ENCODE assay signal across 17 cellular contexts in genomic region chr18:79868811-79869541, GRCh38.
DNase-seq lines count a peak whose midpoint lies in the region; ATAC-seq and TF ChIP-seq lines count a peak whose summit lies in the region.
"Had no signal": no experiment of that assay in that cellular context is flagged by ENCODE, and none has a peak within 500 bp of the region (broad histone marks: within the 10 kb centered on the region; RNA-seq: fewer than 3 reads in every experiment).

No MANE protein-coding gene starts in this region.

- H3K4me1 Mint-ChIP-seq in activated CD4-positive, alpha-beta T cell treated with anti-CD3 and anti-CD28 coated beads for 36 hours = no peaks in the 10 kb centered on the region
- no peaks in the 10 kb centered on the region for H3K4me1 Mint-ChIP-seq in stimulated activated naive CD8-positive, alpha-beta T cell treated with anti-CD3 and anti-CD28 coated beads, Interleukin-15, amount 100 ng/mL, for 72 hours

- H3K27ac Mint-ChIP-seq in activated CD4-positive, alpha-beta T cell treated with anti-CD3 and anti-CD28 coated beads for 36 hours = no peak overlapping the region
- H3K27ac Mint-ChIP-seq in stimulated activated naive CD8-positive, alpha-beta T cell treated with anti-CD3 and anti-CD28 coated beads, Interleukin-15, amount 100 ng/mL, for 72 hours = no peak overlapping the region

- no peak for TF ChIP-seq CTCF in RWPE1 (conservative IDR thresholded peaks at IDR 0.05; ENCODE audit: low read depth)

- no peaks in the 10 kb centered on the region for H3K36me3 Mint-ChIP-seq in activated CD4-positive, alpha-beta T cell treated with anti-CD3 and anti-CD28 coated beads for 36 hours (ENCODE audit: low read depth)
- H3K36me3 Mint-ChIP-seq: CD14-positive monocyte had no signal

- H3K9me3 Mint-ChIP-seq in activated CD4-positive, alpha-beta T cell treated with anti-CD3 and anti-CD28 coated beads for 36 hours (ENCODE audit: low read depth) = no peaks in the 10 kb centered on the region
- no peaks in the 10 kb centered on the region for H3K9me3 Mint-ChIP-seq in stimulated activated naive CD8-positive, alpha-beta T cell treated with anti-CD3 and anti-CD28 coated beads, Interleukin-15, amount 100 ng/mL, for 72 hours

- CTCF ChIA-PET in activated CD4-positive, alpha-beta T cell treated with anti-CD3 and anti-CD28 coated beads for 36 hours (lab: Charles Lee) = no interaction called here
- CTCF ChIA-PET in RWPE1 (lab: Yijun Ruan, JAX) = no interaction called here

- no peaks in the 10 kb centered on the region for H3K27me3 Mint-ChIP-seq in activated CD4-positive, alpha-beta T cell treated with anti-CD3 and anti-CD28 coated beads for 36 hours
- no peaks in the 10 kb centered on the region for H3K27me3 Mint-ChIP-seq in stimulated activated naive CD8-positive, alpha-beta T cell treated with anti-CD3 and anti-CD28 coated beads, Interleukin-15, amount 100 ng/mL, for 72 hours

- H3K27ac ChIP-seq in RWPE1 = no peak overlapping the region

- ATAC-seq in activated CD4-positive, alpha-beta T cell treated with anti-CD3 and anti-CD28 coated beads for 36 hours = no peak
- peak; percentile 8 for ATAC-seq in stimulated activated naive CD8-positive, alpha-beta T cell treated with anti-CD3 and anti-CD28 coated beads, Interleukin-15, amount 100 ng/mL, for 72 hours
- ATAC-seq in stimulated activated naive CD8-positive, alpha-beta T cell treated with anti-CD3 and anti-CD28 coated beads, Interleukin-15, Interleukin-2, amounts not matched to agents 100 U/mL and 50 U/mL, for 24 hours = no peak
- ATAC-seq in GM21528 (IDR thresholded peaks at IDR 0.05; ENCODE audit: low FRiP score, unreplicated experiment) (no peak), HG03097 (IDR thresholded peaks at IDR 0.05; ENCODE audit: low FRiP score, unreplicated experiment) (no peak)

- peak; percentile 2 for DNase-seq in activated CD4-positive, alpha-beta T cell treated with anti-CD3 and anti-CD28 coated beads for 36 hours
- DNase-seq in activated CD4-positive, alpha-beta T cell treated with anti-CD3 and anti-CD28 coated beads, Interleukin-2, amount 50 U/mL, for 48 hours = no peak
- DNase-seq in stimulated activated naive CD8-positive, alpha-beta T cell treated with anti-CD3 and anti-CD28 coated beads, Interleukin-15, amount 100 ng/mL, for 72 hours = no peak
- DNase-seq in stimulated activated naive CD8-positive, alpha-beta T cell treated with anti-CD3 and anti-CD28 coated beads, Interleukin-15, Interleukin-2, amounts not matched to agents 100 U/mL and 50 U/mL, for 24 hours = no peak
- DNase-seq in mesenteric fat pad (ENCODE audit: low spot score) (peak; percentile 83), RWPE1 (ENCODE audit: low spot score) (no peak)
- DNase-seq: 8988T, Caco-2, DMS53, Kasumi-1, NCI-H1105 treated with DMSO at 0.1 percent for 48 hours, NCI-H187, NCI-H446 treated with DMSO at 0.1 percent for 48 hours, NCI-H82 had no signal

- intact Hi-C loops in activated CD4-positive, alpha-beta T cell treated with anti-CD3 and anti-CD28 coated beads for 36 hours (cut with DNase I, micrococcal nuclease) = no loop called here

- POLR2A ChIA-PET in activated CD4-positive, alpha-beta T cell treated with anti-CD3 and anti-CD28 coated beads for 36 hours (lab: Charles Lee) = no interaction called here
- POLR2A ChIA-PET in RWPE1 (lab: Yijun Ruan, JAX; ENCODE audit: low non-redundant PET) = no interaction called here

- H3K4me3 Mint-ChIP-seq in activated CD4-positive, alpha-beta T cell treated with anti-CD3 and anti-CD28 coated beads for 36 hours = no peak overlapping the region
- H3K4me3 Mint-ChIP-seq in stimulated activated naive CD8-positive, alpha-beta T cell treated with anti-CD3 and anti-CD28 coated beads, Interleukin-15, amount 100 ng/mL, for 72 hours = no peak overlapping the region
- H3K4me3 Mint-ChIP-seq: CD14-positive monocyte had no signal

Comparison
In these comparisons a context has a peak if more than half of its experiments do, and no peak if none do; other contexts are left out.
1. DNase-seq: peak in activated CD4-positive, alpha-beta T cell treated with anti-CD3 and anti-CD28 coated beads for 36 hours (single experiment) and mesenteric fat pad (single experiment); none in activated CD4-positive, alpha-beta T cell treated with anti-CD3 and anti-CD28 coated beads, Interleukin-2, amount 50 U/mL, for 48 hours (0 of 2), stimulated activated naive CD8-positive, alpha-beta T cell treated with anti-CD3 and anti-CD28 coated beads, Interleukin-15, amount 100 ng/mL, for 72 hours (0 of 2), stimulated activated naive CD8-positive, alpha-beta T cell treated with anti-CD3 and anti-CD28 coated beads, Interleukin-15, Interleukin-2, amounts not matched to agents 100 U/mL and 50 U/mL, for 24 hours (single experiment) and RWPE1 (single experiment).